Comparison of ENCODE assay signal across 8 cellular contexts in genomic region chr2:39851691-39852110, GRCh38.
DNase-seq lines count a peak whose midpoint lies in the region; ATAC-seq and TF ChIP-seq lines count a peak whose summit lies in the region.

No MANE protein-coding gene starts in this region.

- peaks cover 23% of the 10 kb centered on the region for H3K4me1 Mint-ChIP-seq in WTC11
- no peaks in the 10 kb centered on the region for H3K4me1 Mint-ChIP-seq in activated CD4-positive, alpha-beta memory T cell treated with anti-CD3 and anti-CD28 coated beads, Interleukin-2, amount 10 ng/mL, durations not matched to agents 7 days and 5 days

- no peak overlapping the region for H3K4me3 Mint-ChIP-seq in WTC11
- H3K4me3 Mint-ChIP-seq in activated CD4-positive, alpha-beta memory T cell treated with anti-CD3 and anti-CD28 coated beads, Interleukin-2, amount 10 ng/mL, durations not matched to agents 7 days and 5 days = no peak overlapping the region

- H3K27ac Mint-ChIP-seq in WTC11 = peak overlapping the region; percentile 14; the same call in 1 of the 2 replicates
- H3K27ac Mint-ChIP-seq in activated CD4-positive, alpha-beta memory T cell treated with anti-CD3 and anti-CD28 coated beads, Interleukin-2, amount 10 ng/mL, durations not matched to agents 7 days and 5 days = no peak overlapping the region

- H3K36me3 Mint-ChIP-seq in WTC11 = no peaks in the 10 kb centered on the region
- no peaks in the 10 kb centered on the region for H3K36me3 Mint-ChIP-seq in activated CD4-positive, alpha-beta memory T cell treated with anti-CD3 and anti-CD28 coated beads, Interleukin-2, amount 10 ng/mL, durations not matched to agents 7 days and 5 days (ENCODE audit: low read depth)

- no peaks in the 10 kb centered on the region for H3K9me3 Mint-ChIP-seq in WTC11
- H3K9me3 Mint-ChIP-seq in activated CD4-positive, alpha-beta memory T cell treated with anti-CD3 and anti-CD28 coated beads, Interleukin-2, amount 10 ng/mL, durations not matched to agents 7 days and 5 days = no peaks in the 10 kb centered on the region

- no peak overlapping the region for H3K4me3 ChIP-seq in skeletal muscle cell (ENCODE audit: low read depth, low read length)

- ATAC-seq in GM18907 (IDR thresholded peaks at IDR 0.05; ENCODE audit: unreplicated experiment) (peak; percentile 93), HG03060 (IDR thresholded peaks at IDR 0.05; ENCODE audit: low read depth, unreplicated experiment) (peak; percentile 64), WTC11 (peak; percentile 90)

- H3K27me3 Mint-ChIP-seq in WTC11 (ENCODE audit: low read depth) = no peaks in the 10 kb centered on the region
- peaks cover 19% of the 10 kb centered on the region for H3K27me3 Mint-ChIP-seq in activated CD4-positive, alpha-beta memory T cell treated with anti-CD3 and anti-CD28 coated beads, Interleukin-2, amount 10 ng/mL, durations not matched to agents 7 days and 5 days

- CTCF ChIA-PET in WTC11 (lab: Charles Lee) = interaction anchor here (0.7 to 1.4 kb wide), 6 partner anchors 12 to 69 kb away, joined by 3 to 9 read pairs (median 4); no protein-coding TSS in a partner anchor
- CTCF ChIA-PET in activated CD4-positive, alpha-beta memory T cell treated with anti-CD3 and anti-CD28 coated beads, Interleukin-2, amount 10 ng/mL, durations not matched to agents 7 days and 5 days (lab: Charles Lee) = interaction anchor here (0.9 to 1.0 kb wide), 2 partner anchors 14 to 34 kb away, joined by 3 to 5 read pairs; no protein-coding TSS in a partner anchor

- TF ChIP-seq CTCF in WTC11 (IDR thresholded peaks at IDR 0.05) = no peak

- DNase-seq in A172 (ENCODE audit: low spot score) (peak; percentile 23), WTC11 (ENCODE audit: low spot score) (peak; percentile 26), skeletal muscle cell (ENCODE audit: low read depth) (peak; percentile 47), GOT3 (lab: John Stamatoyannopoulos, UW) (no peak), NCI-H510A treated with DMSO at 0.1 percent for 48 hours (lab: John Stamatoyannopoulos, UW) (no peak)
- no peak for DNase-seq in activated CD4-positive, alpha-beta memory T cell treated with anti-CD3 and anti-CD28 coated beads, Interleukin-2, amount 10 ng/mL, durations not matched to agents 7 days and 5 days

- POLR2A ChIA-PET in WTC11 (lab: Charles Lee) = no interaction called here
- POLR2A ChIA-PET in activated CD4-positive, alpha-beta memory T cell treated with anti-CD3 and anti-CD28 coated beads, Interleukin-2, amount 10 ng/mL, durations not matched to agents 7 days and 5 days (lab: Charles Lee) = no interaction called here

TF ChIP-seq in WTC11, 78 proteins besides CTCF, POLR2A, EP300 and RAD21:
- TF ChIP-seq, protein P1, sequence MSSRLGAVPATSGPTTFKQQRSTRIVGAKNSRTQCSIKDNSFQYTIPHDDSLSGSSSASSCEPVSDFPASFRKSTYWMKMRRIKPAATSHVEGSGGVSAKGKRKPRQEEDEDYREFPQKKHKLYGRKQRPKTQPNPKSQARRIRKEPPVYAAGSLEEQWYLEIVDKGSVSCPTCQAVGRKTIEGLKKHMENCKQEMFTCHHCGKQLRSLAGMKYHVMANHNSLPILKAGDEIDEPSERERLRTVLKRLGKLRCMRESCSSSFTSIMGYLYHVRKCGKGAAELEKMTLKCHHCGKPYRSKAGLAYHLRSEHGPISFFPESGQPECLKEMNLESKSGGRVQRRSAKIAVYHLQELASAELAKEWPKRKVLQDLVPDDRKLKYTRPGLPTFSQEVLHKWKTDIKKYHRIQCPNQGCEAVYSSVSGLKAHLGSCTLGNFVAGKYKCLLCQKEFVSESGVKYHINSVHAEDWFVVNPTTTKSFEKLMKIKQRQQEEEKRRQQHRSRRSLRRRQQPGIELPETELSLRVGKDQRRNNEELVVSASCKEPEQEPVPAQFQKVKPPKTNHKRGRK (CRISPR knock-in tag; IDR thresholded peaks at IDR 0.05; ENCODE audit: borderline replicate concordance) = no peak
- TF ChIP-seq ZNF232 (CRISPR knock-in tag; IDR thresholded peaks at IDR 0.05) = no peak
- no peak for TF ChIP-seq ZNF423 (CRISPR knock-in tag; IDR thresholded peaks at IDR 0.05)
- TF ChIP-seq TP53 (CRISPR knock-in tag; IDR thresholded peaks at IDR 0.05) = no peak
- no peak for TF ChIP-seq TEAD1 (CRISPR knock-in tag; IDR thresholded peaks at IDR 0.05)
- no peak for TF ChIP-seq TCF7 (CRISPR knock-in tag; IDR thresholded peaks at IDR 0.05; ENCODE audit: low read depth)
- TF ChIP-seq NFYB (CRISPR knock-in tag; conservative IDR thresholded peaks at IDR 0.05; ENCODE audit: low read depth) = no peak
- no peak for TF ChIP-seq SMAD3 (CRISPR knock-in tag; IDR thresholded peaks at IDR 0.05; ENCODE audit: borderline replicate concordance)
- TF ChIP-seq, protein P2, sequence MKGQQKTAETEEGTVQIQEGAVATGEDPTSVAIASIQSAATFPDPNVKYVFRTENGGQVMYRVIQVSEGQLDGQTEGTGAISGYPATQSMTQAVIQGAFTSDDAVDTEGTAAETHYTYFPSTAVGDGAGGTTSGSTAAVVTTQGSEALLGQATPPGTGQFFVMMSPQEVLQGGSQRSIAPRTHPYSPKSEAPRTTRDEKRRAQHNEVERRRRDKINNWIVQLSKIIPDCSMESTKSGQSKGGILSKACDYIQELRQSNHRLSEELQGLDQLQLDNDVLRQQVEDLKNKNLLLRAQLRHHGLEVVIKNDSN (CRISPR knock-in tag; IDR thresholded peaks at IDR 0.05) = no peak
- TF ChIP-seq, protein P3, sequence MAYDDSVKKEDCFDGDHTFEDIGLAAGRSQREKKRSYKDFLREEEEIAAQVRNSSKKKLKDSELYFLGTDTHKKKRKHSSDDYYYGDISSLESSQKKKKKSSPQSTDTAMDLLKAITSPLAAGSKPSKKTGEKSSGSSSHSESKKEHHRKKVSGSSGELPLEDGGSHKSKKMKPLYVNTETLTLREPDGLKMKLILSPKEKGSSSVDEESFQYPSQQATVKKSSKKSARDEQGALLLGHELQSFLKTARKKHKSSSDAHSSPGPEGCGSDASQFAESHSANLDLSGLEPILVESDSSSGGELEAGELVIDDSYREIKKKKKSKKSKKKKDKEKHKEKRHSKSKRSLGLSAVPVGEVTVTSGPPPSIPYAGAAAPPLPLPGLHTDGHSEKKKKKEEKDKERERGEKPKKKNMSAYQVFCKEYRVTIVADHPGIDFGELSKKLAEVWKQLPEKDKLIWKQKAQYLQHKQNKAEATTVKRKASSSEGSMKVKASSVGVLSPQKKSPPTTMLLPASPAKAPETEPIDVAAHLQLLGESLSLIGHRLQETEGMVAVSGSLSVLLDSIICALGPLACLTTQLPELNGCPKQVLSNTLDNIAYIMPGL (CRISPR knock-in tag; IDR thresholded peaks at IDR 0.05) = no peak

Comparison
In these comparisons a context has a peak if more than half of its experiments do, and no peak if none do; other contexts are left out.
1. DNase-seq: peak in A172 (single experiment), WTC11 (single experiment) and skeletal muscle cell (single experiment); none in GOT3 (single experiment), NCI-H510A treated with DMSO at 0.1 percent for 48 hours (single experiment) and activated CD4-positive, alpha-beta memory T cell treated with anti-CD3 and anti-CD28 coated beads, Interleukin-2, amount 10 ng/mL, durations not matched to agents 7 days and 5 days (single experiment).
2. Peak in every context shown above with its lines, with median percentiles within 50 percentile points of each other: ATAC-seq.